ENCODE assay signal across 8 cellular contexts in genomic region chr11:66317766-66318575, GRCh38. TPM values are rescaled to one million over a fixed set of nuclear protein-coding genes. Genes with fewer than 3 reads are reported as not detected.
A peak's percentile ranks its signal among the peaks of the same experiment; 100 is the strongest.
DNase-seq lines count a peak whose midpoint lies in the region; ATAC-seq and TF ChIP-seq lines count a peak whose summit lies in the region.
"Had no signal": no experiment of that assay in that cellular context is flagged by ENCODE, and none has a peak within 500 bp of the region (broad histone marks: within the 10 kb centered on the region; RNA-seq: fewer than 3 reads in every experiment).

No MANE protein-coding gene starts in this region.

- WGBS in upper lobe of left lung, 2 donors: 35 to 37% methylated on average over 8 to 15 of the region's 15 CpGs

- H3K9ac ChIP-seq in colonic mucosa (ENCODE audit: low read depth in 2 of 2, low read length in 2 of 2): peak overlapping the region in 1 of 2 donors; percentile 24

- H3K9me3 ChIP-seq in colonic mucosa: no peaks in the 10 kb centered on the region
- no peaks in the 10 kb centered on the region for H3K9me3 ChIP-seq in upper lobe of left lung

- H3K4me1 Mint-ChIP-seq in HFFc6 (ENCODE audit: low read depth) (peaks cover 46% of the 10 kb centered on the region), mesothelial cell of epicardium (peaks cover 46% of the 10 kb centered on the region)

- no peak for TF ChIP-seq EP300 in upper lobe of left lung (IDR thresholded peaks at IDR 0.05)

- intact Hi-C loops in colonic mucosa (cut with DNase I): no loop called here

- DNase-seq in HFFc6: peak; percentile 61
- peak; percentile 89 for DNase-seq in SK-N-DZ (ENCODE audit: low spot score)
- peak; percentile 46 for DNase-seq in colonic mucosa
- no peak for DNase-seq in mesothelial cell of epicardium (ENCODE audit: low spot score in 2 of 2, unreplicated experiment in 2 of 2)
- peak; percentile 58 to 73 for DNase-seq in upper lobe of left lung
- DNase-seq in LoVo (ENCODE audit: low spot score): no peak

- peaks cover 6% of the 10 kb centered on the region for H3K27me3 Mint-ChIP-seq in HFFc6 (ENCODE audit: insufficient read depth)
- no peaks in the 10 kb centered on the region for H3K27me3 Mint-ChIP-seq in mesothelial cell of epicardium (ENCODE audit: low read depth)

- H3K4me3 Mint-ChIP-seq in HFFc6 (peak overlapping the region; percentile 70), mesothelial cell of epicardium (peak overlapping the region; percentile 60)

- TF ChIP-seq CTCF in HFFc6 (IDR thresholded peaks at IDR 0.05): no peak
- TF ChIP-seq CTCF in colonic mucosa (IDR thresholded peaks at IDR 0.05): no peak
- no peak for TF ChIP-seq CTCF in mesothelial cell of epicardium (IDR thresholded peaks at IDR 0.05; ENCODE audit: unreplicated experiment)
- TF ChIP-seq CTCF in upper lobe of left lung (IDR thresholded peaks at IDR 0.05): no peak

- H3K4me3 ChIP-seq in colonic mucosa (no peak overlapping the region), upper lobe of left lung (peak overlapping the region in 1 of 4 donors; percentile 48)

- ATAC-seq in upper lobe of left lung (ENCODE audit: low FRiP score in 2 of 2) (peak in 1 of 2 donors; percentile 58), HG02571 (IDR thresholded peaks at IDR 0.05; ENCODE audit: unreplicated experiment) (no peak)

- H3K36me3 ChIP-seq in colonic mucosa (no peaks in the 10 kb centered on the region), upper lobe of left lung (no peaks in the 10 kb centered on the region)

- H3K27me3 ChIP-seq in colonic mucosa (no peaks in the 10 kb centered on the region), upper lobe of left lung (no peaks in the 10 kb centered on the region)

- H3K27ac Mint-ChIP-seq in HFFc6: peak overlapping the region; percentile 91
- H3K27ac Mint-ChIP-seq in mesothelial cell of epicardium: peak overlapping the region; percentile 97

- peaks cover 11% of the 10 kb centered on the region for H3K9me3 Mint-ChIP-seq in HFFc6
- H3K9me3 Mint-ChIP-seq in mesothelial cell of epicardium: peaks cover 6% of the 10 kb centered on the region

- H3K27ac ChIP-seq in colonic mucosa (peak overlapping the region; percentile 57), upper lobe of left lung (peak overlapping the region; percentile 67 to 86 (median 84))

- peaks cover 29% of the 10 kb centered on the region for H3K36me3 Mint-ChIP-seq in HFFc6 (ENCODE audit: low read depth)
- no peaks in the 10 kb centered on the region for H3K36me3 Mint-ChIP-seq in mesothelial cell of epicardium

- no peak for TF ChIP-seq POLR2A in upper lobe of left lung (IDR thresholded peaks at IDR 0.05)

- H3K4me1 ChIP-seq in colonic mucosa (peaks cover 4% of the 10 kb centered on the region), upper lobe of left lung (peaks cover 32 to 42% (median 33%) of the 10 kb centered on the region in 4 donors)

RNA-seq across cellular contexts. Expression of gene CD248, which starts 1.1 kb away (rescaled TPM):
- 100 to 1,000 TPM; 437 to 739 (median 687) TPM for total RNA-seq in HFFc6 (2021; fragmentation: NEBNext Ultra II Directional; extraction: Animal tissue kit (Norgen Biotek cat#: 25700))
- 10.9 and 12.6 TPM in 2 replicates for polyA plus RNA-seq in SK-N-DZ (2014; cell fraction: cytosol; rRNA removed)
- polyA plus RNA-seq in SK-N-DZ (2014; cell fraction: nucleus; rRNA removed): 4.7 and 5.3 TPM in 2 replicates
- total RNA-seq in colonic mucosa (1 to 10 TPM; 4.9 to 8.8 TPM), mesothelial cell of epicardium (95.2 to 102 TPM (median 97.9 TPM) in 3 replicates), upper lobe of left lung (10 to 100 TPM in 2 of 6 donors, 1 to 10 TPM in 3, under 1 TPM in 1; 0.59 to 85.6 (median 6.5) TPM)

RNA-seq across cellular contexts. Expression of gene RIN1, which starts 18.3 kb away (rescaled TPM):
- total RNA-seq in HFFc6 (2021; fragmentation: NEBNext Ultra II Directional; extraction: Animal tissue kit (Norgen Biotek cat#: 25700)): 10 to 100 TPM; 32.9 to 55.0 (median 49.8) TPM
- 3.2 and 3.8 TPM in 2 replicates for polyA plus RNA-seq in SK-N-DZ (2014; cell fraction: cytosol; rRNA removed)
- polyA plus RNA-seq in SK-N-DZ (2014; cell fraction: nucleus; rRNA removed): 5.6 and 15.1 TPM in 2 replicates
- total RNA-seq in colonic mucosa (10 to 100 TPM; 11.6 to 20.0 TPM), mesothelial cell of epicardium (6.7 to 7.1 TPM (median 7.0 TPM) in 3 replicates), upper lobe of left lung (10 to 100 TPM in 1 of 6 donors, 1 to 10 TPM in 5; 5.2 to 19.0 (median 8.9) TPM)

RNA-seq across cellular contexts. Expression of gene TMEM151A, which starts 26.3 kb away (rescaled TPM):
- total RNA-seq in HFFc6 (2021; fragmentation: NEBNext Ultra II Directional; extraction: Animal tissue kit (Norgen Biotek cat#: 25700)): under 1 TPM in 2 of 6 experiments, not detected in 4; 0.07 to 0.11 TPM
- 3.3 and 4.1 TPM in 2 replicates for polyA plus RNA-seq in SK-N-DZ (2014; cell fraction: cytosol; rRNA removed)
- polyA plus RNA-seq in SK-N-DZ (2014; cell fraction: nucleus; rRNA removed): 1.2 and 2.7 TPM in 2 replicates
- under 1 TPM; 0.37 to 0.47 TPM for total RNA-seq in colonic mucosa
- total RNA-seq in mesothelial cell of epicardium: 1.3 to 1.8 TPM (median 1.6 TPM) in 3 replicates
- total RNA-seq in upper lobe of left lung: 1 to 10 TPM in 1 of 6 donors, under 1 TPM in 1, not detected in 4; 0.29 to 1.9 TPM
- total RNA-seq: subcutaneous adipose tissue had no signal

RNA-seq across cellular contexts. Expression of gene BRMS1, which starts 26.9 kb away (rescaled TPM):
- total RNA-seq in HFFc6 (2021; fragmentation: NEBNext Ultra II Directional; extraction: Animal tissue kit (Norgen Biotek cat#: 25700)): 10 to 100 TPM; 41.2 to 66.6 (median 61.2) TPM
- polyA plus RNA-seq in SK-N-DZ (2014; cell fraction: cytosol; rRNA removed): 90.6 and 91.7 TPM in 2 replicates
- 69.4 and 98.9 TPM in 2 replicates for polyA plus RNA-seq in SK-N-DZ (2014; cell fraction: nucleus; rRNA removed)
- total RNA-seq in colonic mucosa: 10 to 100 TPM; 31.1 to 64.6 TPM
- total RNA-seq in mesothelial cell of epicardium: 25.0 to 27.1 TPM (median 26.5 TPM) in 3 replicates
- total RNA-seq in upper lobe of left lung: 10 to 100 TPM; 34.8 to 63.8 (median 37.1) TPM

RNA-seq across cellular contexts. Expression of gene YIF1A, which starts 29.0 kb away (rescaled TPM):
- total RNA-seq in HFFc6 (2021; fragmentation: NEBNext Ultra II Directional; extraction: Animal tissue kit (Norgen Biotek cat#: 25700)): 100 to 1,000 TPM; 150 to 183 (median 153) TPM
- 115 and 153 TPM in 2 replicates for polyA plus RNA-seq in SK-N-DZ (2014; cell fraction: cytosol; rRNA removed)
- polyA plus RNA-seq in SK-N-DZ (2014; cell fraction: nucleus; rRNA removed): 114 and 115 TPM in 2 replicates
- total RNA-seq in colonic mucosa (100 to 1,000 TPM in 1 of 2 donors, 10 to 100 TPM in 1; 87.4 to 159 TPM), mesothelial cell of epicardium (66.8 to 74.0 TPM (median 71.2 TPM) in 3 replicates), upper lobe of left lung (100 to 1,000 TPM in 1 of 6 donors, 10 to 100 TPM in 5; 25.1 to 107 (median 68.2) TPM)

Comparison
In these comparisons a context has a peak if more than half of its experiments do, and no peak if none do; other contexts are left out.
1. DNase-seq: peak in HFFc6 (single experiment), SK-N-DZ (single experiment), colonic mucosa (single experiment) and upper lobe of left lung (2 of 2); none in mesothelial cell of epicardium (0 of 2) and LoVo (single experiment).